Comparison of ENCODE assay signal across 12 cellular contexts in the genomic region with DNA sequence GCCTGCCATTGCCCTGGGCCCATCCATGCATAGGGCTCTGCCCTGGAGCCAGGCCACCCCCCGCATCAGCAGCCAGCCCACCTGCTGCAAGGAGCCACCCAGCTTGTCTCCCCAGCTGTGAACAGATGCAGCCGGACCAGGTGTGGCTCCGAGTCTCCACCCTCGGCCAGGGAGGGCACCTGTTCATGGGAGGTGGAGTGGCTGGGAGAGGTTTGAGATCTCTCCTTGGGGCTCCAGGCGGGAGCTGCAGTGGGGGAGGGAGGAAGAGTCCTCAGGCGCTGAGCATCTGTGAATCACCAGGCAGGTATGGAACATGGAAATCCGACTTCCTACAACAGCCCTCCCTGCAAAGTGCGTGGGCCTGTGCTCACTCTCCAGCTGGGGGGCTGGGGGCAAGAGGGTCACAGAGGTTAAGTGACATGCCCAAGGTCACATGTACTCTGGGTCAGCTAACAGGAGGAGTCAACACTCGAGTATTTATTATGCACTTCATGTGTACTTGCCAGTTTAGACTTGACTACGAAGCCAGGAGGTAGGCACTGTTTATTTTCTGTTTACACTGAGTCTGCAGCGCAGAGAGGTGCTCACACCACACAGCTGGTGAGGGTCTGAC. TPM values are rescaled to one million over a fixed set of nuclear protein-coding genes. Genes with fewer than 3 reads are reported as not detected.
DNase-seq lines count a peak whose midpoint lies in the region; ATAC-seq, FAIRE-seq and TF ChIP-seq lines count a peak whose summit lies in the region.
"Had no signal": no experiment of that assay in that cellular context is flagged by ENCODE, and none has a peak within 500 bp of the region (broad histone marks: within the 10 kb centered on the region; RNA-seq: fewer than 3 reads in every experiment).

No MANE protein-coding gene starts in this region.

- peak overlapping the region; percentile 71; the same call in 1 of the 2 replicates for H3K18ac ChIP-seq in H1 (ENCODE audit: extremely low read depth, low read length)

- H2BK12ac ChIP-seq in H1 (ENCODE audit: low read depth, low read length) = peak overlapping the region; percentile 55; the same call in 1 of the 2 replicates

- ATAC-seq in omental fat pad (ENCODE audit: low FRiP score) (peak; percentile 70), GM21723 (IDR thresholded peaks at IDR 0.05; ENCODE audit: unreplicated experiment) (no peak), GM19395 (IDR thresholded peaks at IDR 0.05; ENCODE audit: unreplicated experiment) (no peak)

- intact Hi-C loops in adrenal gland (cut with DNase I) = loop anchor here in 1 of 2 donors (5.0 kb wide), 1 partner anchor 73 kb away; no protein-coding TSS in a partner anchor

- H3K23me2 ChIP-seq in H1 (ENCODE audit: low read depth, low read length) = peaks cover 2% of the 10 kb centered on the region; the same call in 1 of the 2 replicates

- TF ChIP-seq RAD21 in H1 (IDR thresholded peaks at IDR 0.05 in 1 of 2, conservative IDR thresholded peaks at IDR 0.05 in 1 of 2; ENCODE audit: low read depth in 2 of 2, low read length in 2 of 2) = no peak

- H3K4me1 ChIP-seq in H1 (replicated peaks in 1 of 4; ENCODE audit: control insufficient read depth in 3 of 4, insufficient read depth in 4 of 4, low read length in 3 of 4) = peaks cover 0 to 21% (median 13%) of the 10 kb centered on the region in 4 experiments; a peak in 6 of 7 replicates
- H3K4me1 ChIP-seq in adrenal gland (replicated peaks in 1 of 2) = peaks cover 1 to 11% of the 10 kb centered on the region in 2 donors

- no peak overlapping the region for H3K56ac ChIP-seq in H1 (replicated peaks; ENCODE audit: insufficient read length, low read depth, low read length)

- H3K9me3 ChIP-seq in H1 (ENCODE audit: insufficient read depth in 2 of 2, low read depth in 1 of 2, low read length in 1 of 2) = no peaks in the 10 kb centered on the region
- H3K9me3 ChIP-seq in adrenal gland (replicated peaks in 1 of 3) = no peaks in the 10 kb centered on the region
- H3K9me3 ChIP-seq: sigmoid colon had no signal

- H3K27ac ChIP-seq in H1 (ENCODE audit: low read depth, low read length) = no peak overlapping the region
- no peak overlapping the region for H3K27ac ChIP-seq in adrenal gland
- H3K27ac ChIP-seq: sigmoid colon had no signal

- H3K36me3 ChIP-seq in H1 (ENCODE audit: control insufficient read depth in 2 of 4, insufficient read depth in 4 of 4, low read length in 3 of 4) (no peaks in the 10 kb centered on the region), adrenal gland (replicated peaks in 1 of 2) (no peaks in the 10 kb centered on the region)
- H3K36me3 ChIP-seq: sigmoid colon had no signal

- H2BK5ac ChIP-seq in H1 (ENCODE audit: low read depth, low read length) = peak overlapping the region; percentile 20; the same call in 1 of the 2 replicates

- no peaks in the 10 kb centered on the region for H3K79me2 ChIP-seq in H1 (ENCODE audit: control insufficient read depth in 1 of 2, insufficient read depth in 2 of 2, low read length in 2 of 2)

- H3K4me3 ChIP-seq in H1 (ENCODE audit: extremely low read depth in 1 of 4, insufficient read depth in 2 of 4, low read depth in 3 of 4, low read length in 4 of 4) = no peak overlapping the region
- H3K4me3 ChIP-seq in adrenal gland = no peak overlapping the region
- H3K4me3 ChIP-seq: sigmoid colon had no signal

- DNase-seq in ELF-1 (ENCODE audit: low read depth, low spot score) = peak; percentile 69
- peak; percentile 92 for DNase-seq in NCI-H2171 treated with DMSO at 0.1 percent for 48 hours (lab: John Stamatoyannopoulos, UW)
- DNase-seq in H1 (ENCODE audit: low read depth in 1 of 2, low spot score in 2 of 2) = no peak
- no peak for DNase-seq in omental fat pad (ENCODE audit: low spot score)
- DNase-seq in hippocampal formation (lab: John Stamatoyannopoulos, UW) = no peak
- DNase-seq in adrenal gland = no peak
- DNase-seq: NCI-H1092, sigmoid colon had no signal

- no peak overlapping the region for H3K14ac ChIP-seq in H1 (ENCODE audit: insufficient read length)

- H2BK15ac ChIP-seq in H1 (ENCODE audit: low read length) = peak overlapping the region; percentile 88; the same call in 1 of the 2 replicates

- no peak for FAIRE-seq in H1 (lab: Jason Lieb, UNC)

- 49% methylated on average over 9 of the region's 11 CpGs; no CpG with 5 or more reads in 1 of the 2 experiments for WGBS in H1 (ENCODE audit: extremely low coverage in 1 of 2, insufficient coverage in 1 of 2, insufficient read length in 1 of 2, insufficient replicate concordance in 2 of 2, low coverage in 1 of 2, low lambda C conversion rate in 2 of 2, missing lambda C conversion rate in 1 of 2), 2 experiments
- 50 to 70% (median 57%) methylated on average over 3 to 11 of the region's 11 CpGs for WGBS in adrenal gland, 4 donors

- H3K27me3 ChIP-seq in H1 (replicated peaks in 1 of 4; ENCODE audit: control insufficient read depth in 3 of 4, extremely low read depth in 1 of 4, insufficient read depth in 3 of 4, low read length in 3 of 4) (peaks cover 17 to 75% (median 56%) of the 10 kb centered on the region in 4 experiments), adrenal gland (peaks cover 35% of the 10 kb centered on the region)

- H2AFZ ChIP-seq in H1 (ENCODE audit: low read length) = no peak overlapping the region

- H2BK20ac ChIP-seq in H1 (ENCODE audit: low read length) = 0 out of 2 replicates have a peak overlapping the region, but pooled peaks have one; percentile 86

- no peak overlapping the region for H2AK5ac ChIP-seq in H1 (ENCODE audit: low read depth, low read length)

- H3K23ac ChIP-seq in H1 (ENCODE audit: insufficient read length) = no peak overlapping the region

- H3K4ac ChIP-seq in H1 (replicated peaks; ENCODE audit: insufficient read length, low read depth, low read length) = peak overlapping the region; percentile 25

- TF ChIP-seq POLR2A in H1 (IDR thresholded peaks at IDR 0.05; ENCODE audit: control extremely low read depth in 1 of 2, low read depth in 2 of 2, low read length in 2 of 2) (no peak), adrenal gland (IDR thresholded peaks at IDR 0.05) (no peak)

- peak overlapping the region; percentile 25 for H4K91ac ChIP-seq in H1 (replicated peaks; ENCODE audit: insufficient read length, low read length)

- POLR2A ChIA-PET in H1 (lab: Charles Lee; ENCODE audit: partially characterized antibody) = interaction anchor here (1.2 to 2.9 kb wide), 4 partner anchors 9 to 128 kb away, joined by 3 to 13 read pairs (median 4); a partner anchor contains a TSS

- TF ChIP-seq CTCF in H1 (IDR thresholded peaks at IDR 0.05; ENCODE audit: control extremely low read depth in 1 of 3, insufficient read depth in 1 of 3, low read depth in 1 of 3, low read length in 3 of 3) (no peak), omental fat pad (IDR thresholded peaks at IDR 0.05) (no peak), adrenal gland (IDR thresholded peaks at IDR 0.05) (no peak)

- peaks cover 0 to 8% of the 10 kb centered on the region in 2 experiments for H4K20me1 ChIP-seq in H1 (replicated peaks in 1 of 2; ENCODE audit: control insufficient read depth in 1 of 2, insufficient read depth in 2 of 2, low read length in 2 of 2)

- no peak overlapping the region for H4K5ac ChIP-seq in H1 (ENCODE audit: insufficient read length, low read depth, low read length)

- H4K8ac ChIP-seq in H1 (ENCODE audit: extremely low read depth, insufficient read depth, low read length) = peak overlapping the region; percentile 41; the same call in 1 of the 2 replicates

- peak overlapping the region; percentile 3 to 17; a peak in 2 of 4 replicates for H3K4me2 ChIP-seq in H1 (ENCODE audit: insufficient read depth in 1 of 2, low read depth in 2 of 2, low read length in 2 of 2)

- CTCF ChIA-PET in H1 (lab: Charles Lee; ENCODE audit: partially characterized antibody) = interaction anchor here (0.8 to 3.7 kb wide), 10 partner anchors 9 to 1153 kb away, joined by 3 to 16 read pairs (median 6); a partner anchor contains a TSS

- no peak overlapping the region for H2BK120ac ChIP-seq in H1 (replicated peaks; ENCODE audit: low read depth, low read length)

- H3K79me1 ChIP-seq in H1 (ENCODE audit: low read depth, low read length) = no peaks in the 10 kb centered on the region

- no peak overlapping the region for H3K9ac ChIP-seq in H1 (replicated peaks in 1 of 4; ENCODE audit: extremely low read depth in 1 of 4, low read depth in 3 of 4, low read length in 3 of 4)

- TF ChIP-seq EP300 in H1 (IDR thresholded peaks at IDR 0.05; ENCODE audit: borderline replicate concordance in 1 of 2, low read depth in 2 of 2, low read length in 2 of 2) = no peak

RNA-seq across cellular contexts. Expression of a gene that starts 4.8 kb away (rescaled TPM):
- 0.22 and 0.25 TPM in 2 replicates for total RNA-seq in H1 (2021; fragmentation: NEBNext Ultra II Directional; extraction: Animal tissue kit (Norgen Biotek cat#: 25700))
- polyA plus RNA-seq in H1 (2011; rRNA removed) (0.08 TPM in 1 of 2 replicates, not detected in the other), adrenal gland (not detected)
- polyA plus RNA-seq in H1 (2011; cell fraction: cytosol; rRNA removed) = 0.05 TPM
- 0.17 TPM for polyA plus RNA-seq in H1 (2011; cell fraction: nucleus; rRNA removed)
- 0.13 to 0.29 TPM in 2 of 4 replicates, not detected in the others for polyA plus RNA-seq in H1 (2012, experiment 1 of 2)
- 0.13 TPM for polyA plus RNA-seq in H1 (2012, experiment 2 of 2)
- 0.04 TPM for polyA plus RNA-seq in H1 (2013, experiment 1 of 2)
- 0.04 TPM for polyA plus RNA-seq in H1 (2013, experiment 2 of 2)
- 0.28 TPM in 1 of 2 replicates, not detected in the other for polyA minus RNA-seq in H1 (2011; rRNA and poly(A)+ RNA removed)
- not detected for polyA minus RNA-seq in H1 (2011; cell fraction: cytosol; rRNA and poly(A)+ RNA removed)
- polyA minus RNA-seq in H1 (2011; cell fraction: nucleus; rRNA and poly(A)+ RNA removed) = not detected
- total RNA-seq in omental fat pad (not detected), adrenal gland (not detected)
- total RNA-seq: activated T-helper 2 cell treated with anti-CD3 and anti-CD28 coated beads, Interferon-gamma antibody, Interleukin-2, Interleukin-4, amounts not matched to agents 10 μg/mL and 5 μg/mL and 100 μg/mL, durations not matched to agents 14 hours and 24 hours and 36 hours; T-helper 2 cell treated with Interferon-gamma antibody and Interleukin-4, amounts not matched to agents 100 ng/mL and 5 ng/mL, for 36 hours had no signal

RNA-seq across cellular contexts. Expression of a gene that starts 8.5 kb away (rescaled TPM):
- total RNA-seq in H1 (2021; fragmentation: NEBNext Ultra II Directional; extraction: Animal tissue kit (Norgen Biotek cat#: 25700)) = 29.7 and 35.4 TPM in 2 replicates
- polyA plus RNA-seq in H1 (2011; rRNA removed) = 20.1 and 24.4 TPM in 2 replicates
- polyA plus RNA-seq in H1 (2011; cell fraction: cytosol; rRNA removed) = 24.0 TPM
- polyA plus RNA-seq in H1 (2011; cell fraction: nucleus; rRNA removed) = 110 TPM
- 20.2 to 27.0 TPM (median 21.6 TPM) in 4 replicates for polyA plus RNA-seq in H1 (2012, experiment 1 of 2)
- polyA plus RNA-seq in H1 (2012, experiment 2 of 2) = 14.8 TPM
- 12.0 TPM for polyA plus RNA-seq in H1 (2013, experiment 1 of 2)
- polyA plus RNA-seq in H1 (2013, experiment 2 of 2) = 11.1 TPM
- 24.4 and 25.4 TPM in 2 replicates for polyA minus RNA-seq in H1 (2011; rRNA and poly(A)+ RNA removed)
- polyA minus RNA-seq in H1 (2011; cell fraction: cytosol; rRNA and poly(A)+ RNA removed) = 24.7 TPM
- polyA minus RNA-seq in H1 (2011; cell fraction: nucleus; rRNA and poly(A)+ RNA removed) = 116 TPM
- 10 to 100 TPM; 15.1 to 38.1 (median 27.4) TPM for total RNA-seq in omental fat pad
- 10 to 100 TPM; 14.2 to 50.2 (median 31.4) TPM for total RNA-seq in adrenal gland
- 10 to 100 TPM; 13.8 to 44.1 (median 26.2) TPM for polyA plus RNA-seq in adrenal gland

RNA-seq across cellular contexts. Expression of a gene that starts 21.3 kb away (rescaled TPM):
- 0.50 and 0.65 TPM in 2 replicates for total RNA-seq in H1 (2021; fragmentation: NEBNext Ultra II Directional; extraction: Animal tissue kit (Norgen Biotek cat#: 25700))
- polyA plus RNA-seq in H1 (2011; rRNA removed) (0.13 and 0.36 TPM in 2 replicates), adrenal gland (100 to 1,000 TPM in 2 of 3 donors, 10 to 100 TPM in 1; 11.6 to 554 (median 238) TPM)
- 0.43 TPM for polyA plus RNA-seq in H1 (2011; cell fraction: cytosol; rRNA removed)
- polyA plus RNA-seq in H1 (2011; cell fraction: nucleus; rRNA removed) = 1.1 TPM
- 0.17 to 0.35 TPM (median 0.24 TPM) in 3 of 4 replicates, not detected in the other for polyA plus RNA-seq in H1 (2012, experiment 1 of 2)
- polyA plus RNA-seq in H1 (2012, experiment 2 of 2) = not detected
- polyA plus RNA-seq in H1 (2013, experiment 1 of 2) = 0.08 TPM
- 0.09 TPM for polyA plus RNA-seq in H1 (2013, experiment 2 of 2)
- 0.22 and 0.32 TPM in 2 replicates for polyA minus RNA-seq in H1 (2011; rRNA and poly(A)+ RNA removed)
- polyA minus RNA-seq in H1 (2011; cell fraction: cytosol; rRNA and poly(A)+ RNA removed) = not detected
- 1.5 TPM for polyA minus RNA-seq in H1 (2011; cell fraction: nucleus; rRNA and poly(A)+ RNA removed)
- total RNA-seq in omental fat pad (100 to 1,000 TPM in 1 of 4 donors, 10 to 100 TPM in 3; 26.6 to 108 (median 41.5) TPM), adrenal gland (100 to 1,000 TPM in 6 of 8 donors, 10 to 100 TPM in 2; 55.2 to 127 (median 116) TPM)

RNA-seq across cellular contexts. Expression of a gene that starts 51.7 kb away (rescaled TPM):
- 44.4 and 46.0 TPM in 2 replicates for total RNA-seq in H1 (2021; fragmentation: NEBNext Ultra II Directional; extraction: Animal tissue kit (Norgen Biotek cat#: 25700))
- 35.3 and 54.6 TPM in 2 replicates for polyA plus RNA-seq in H1 (2011; rRNA removed)
- polyA plus RNA-seq in H1 (2011; cell fraction: cytosol; rRNA removed) = 39.9 TPM
- polyA plus RNA-seq in H1 (2011; cell fraction: nucleus; rRNA removed) = 87.5 TPM
- 35.5 to 45.3 TPM (median 42.8 TPM) in 4 replicates for polyA plus RNA-seq in H1 (2012, experiment 1 of 2)
- 46.9 TPM for polyA plus RNA-seq in H1 (2012, experiment 2 of 2)
- polyA plus RNA-seq in H1 (2013, experiment 1 of 2) = 27.5 TPM
- polyA plus RNA-seq in H1 (2013, experiment 2 of 2) = 26.7 TPM
- 15.9 and 21.5 TPM in 2 replicates for polyA minus RNA-seq in H1 (2011; rRNA and poly(A)+ RNA removed)
- polyA minus RNA-seq in H1 (2011; cell fraction: cytosol; rRNA and poly(A)+ RNA removed) = 18.1 TPM
- polyA minus RNA-seq in H1 (2011; cell fraction: nucleus; rRNA and poly(A)+ RNA removed) = 16.7 TPM
- 10 to 100 TPM in 2 of 4 donors, 1 to 10 TPM in 2; 7.1 to 19.2 (median 8.8) TPM for total RNA-seq in omental fat pad
- total RNA-seq in adrenal gland = 10 to 100 TPM; 19.9 to 64.0 (median 33.6) TPM
- polyA plus RNA-seq in adrenal gland = 10 to 100 TPM; 19.8 to 39.7 (median 25.8) TPM

RNA-seq across cellular contexts. Expression of a gene that starts 58.8 kb away (rescaled TPM):
- 0.19 TPM in 2 replicates for total RNA-seq in H1 (2021; fragmentation: NEBNext Ultra II Directional; extraction: Animal tissue kit (Norgen Biotek cat#: 25700))
- 0.14 TPM in 2 replicates for polyA plus RNA-seq in H1 (2011; rRNA removed)
- polyA plus RNA-seq in H1 (2011; cell fraction: cytosol; rRNA removed) = 0.12 TPM
- polyA plus RNA-seq in H1 (2011; cell fraction: nucleus; rRNA removed) = 0.54 TPM
- 0.06 to 0.16 TPM (median 0.14 TPM) in 4 replicates for polyA plus RNA-seq in H1 (2012, experiment 1 of 2)
- 0.07 TPM for polyA plus RNA-seq in H1 (2012, experiment 2 of 2)
- polyA plus RNA-seq in H1 (2013, experiment 1 of 2) = 0.10 TPM
- 0.07 TPM for polyA plus RNA-seq in H1 (2013, experiment 2 of 2)
- 0.05 and 0.16 TPM in 2 replicates for polyA minus RNA-seq in H1 (2011; rRNA and poly(A)+ RNA removed)
- polyA minus RNA-seq in H1 (2011; cell fraction: cytosol; rRNA and poly(A)+ RNA removed) = not detected
- polyA minus RNA-seq in H1 (2011; cell fraction: nucleus; rRNA and poly(A)+ RNA removed) = 0.30 TPM
- total RNA-seq in omental fat pad = 1 to 10 TPM in 1 of 4 donors, under 1 TPM in 3; 0.16 to 1.7 (median 0.44) TPM
- 1 to 10 TPM in 5 of 8 donors, under 1 TPM in 2, not detected in 1; 0.65 to 6.1 (median 2.0) TPM for total RNA-seq in adrenal gland
- polyA plus RNA-seq in adrenal gland = 10 to 100 TPM in 2 of 3 donors, 1 to 10 TPM in 1; 2.4 to 66.3 (median 11.4) TPM

Comparison
In these comparisons a context has a peak if more than half of its experiments do, and no peak if none do; other contexts are left out.
1. DNase-seq: peak in ELF-1 (single experiment) and NCI-H2171 treated with DMSO at 0.1 percent for 48 hours (single experiment); none in H1 (0 of 2), omental fat pad (single experiment), hippocampal formation (0 of 2) and adrenal gland (0 of 7).
2. RNA of a gene that starts 21.3 kb away (total RNA-seq): 55.2 to 127 TPM in adrenal gland and 26.6 to 108 TPM in omental fat pad; 0.50 to 0.65 TPM in H1; every median in the first group is over 10 times any median in the second.